In genomic region chr12:90958995-90959394, GRCh38 we compare ENCODE assay signal across 1 cellular context.
TF ChIP-seq lines count a peak whose summit lies in the region.

No MANE protein-coding gene starts in this region.

TF ChIP-seq in GM12878, 131 proteins besides CTCF, POLR2A, EP300 and RAD21 (continued from another document):
- TF ChIP-seq POLR2AphosphoS2 (IDR thresholded peaks at IDR 0.05; ENCODE audit: low read depth, low read length) (no peak), ATF3 (IDR thresholded peaks at IDR 0.05; ENCODE audit: borderline replicate concordance, extremely low read depth, low read depth, low read length) (no peak)
